ENCODE assay signal across 1 cellular context in the genomic region with DNA sequence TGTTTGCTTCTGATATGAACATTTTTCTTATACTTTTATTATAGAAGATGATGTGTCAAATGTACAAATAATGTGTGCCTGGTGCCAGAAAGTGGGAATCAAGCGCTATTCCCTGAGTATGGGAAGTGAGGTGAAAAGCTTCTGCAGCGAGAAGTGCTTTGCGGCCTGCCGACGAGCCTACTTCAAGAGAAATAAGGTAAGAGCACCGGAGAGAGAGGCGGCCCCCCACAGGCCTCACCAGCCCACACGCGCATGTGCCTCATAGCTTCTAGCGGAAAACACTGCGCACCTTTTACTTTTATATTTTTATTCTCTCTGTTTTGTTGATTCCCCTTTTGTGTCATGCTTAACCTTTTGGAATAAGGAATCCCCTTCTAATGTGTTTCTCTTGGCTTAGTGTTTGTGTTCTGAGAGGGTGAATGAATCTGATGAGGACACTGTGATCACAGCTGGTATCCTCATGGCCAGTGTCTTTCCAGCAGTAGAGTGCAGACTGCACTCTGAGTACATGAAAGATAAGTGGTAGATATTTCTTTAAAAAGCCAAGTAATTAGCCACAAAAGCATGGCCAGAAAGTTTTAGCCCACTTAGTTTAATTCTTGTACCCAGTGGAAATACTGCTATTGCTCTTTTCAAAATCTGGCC.
TF ChIP-seq lines count a peak whose summit lies in the region.

No MANE protein-coding gene starts in this region.

TF ChIP-seq in WTC11, 78 proteins besides CTCF, POLR2A, EP300 and RAD21 (continued from another document):
- TF ChIP-seq ZNF281 (CRISPR knock-in tag; IDR thresholded peaks at IDR 0.05) = no peak
- no peak for TF ChIP-seq MYBL2 (CRISPR knock-in tag; IDR thresholded peaks at IDR 0.05)
- no peak for TF ChIP-seq FOXK1 (CRISPR knock-in tag; IDR thresholded peaks at IDR 0.05)
- no peak for TF ChIP-seq FOXP1 (CRISPR knock-in tag; IDR thresholded peaks at IDR 0.05; ENCODE audit: borderline replicate concordance)
- TF ChIP-seq, protein P1, sequence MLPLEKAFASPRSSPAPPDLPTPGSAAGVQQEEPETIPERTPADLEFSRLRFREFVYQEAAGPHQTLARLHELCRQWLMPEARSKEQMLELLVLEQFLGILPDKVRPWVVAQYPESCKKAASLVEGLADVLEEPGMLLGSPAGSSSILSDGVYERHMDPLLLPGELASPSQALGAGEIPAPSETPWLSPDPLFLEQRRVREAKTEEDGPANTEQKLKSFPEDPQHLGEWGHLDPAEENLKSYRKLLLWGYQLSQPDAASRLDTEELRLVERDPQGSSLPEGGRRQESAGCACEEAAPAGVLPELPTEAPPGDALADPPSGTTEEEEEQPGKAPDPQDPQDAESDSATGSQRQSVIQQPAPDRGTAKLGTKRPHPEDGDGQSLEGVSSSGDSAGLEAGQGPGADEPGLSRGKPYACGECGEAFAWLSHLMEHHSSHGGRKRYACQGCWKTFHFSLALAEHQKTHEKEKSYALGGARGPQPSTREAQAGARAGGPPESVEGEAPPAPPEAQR (CRISPR knock-in tag; IDR thresholded peaks at IDR 0.05) = no peak
- TF ChIP-seq RELA (CRISPR knock-in tag; IDR thresholded peaks at IDR 0.05; ENCODE audit: borderline replicate concordance) = no peak
- no peak for TF ChIP-seq ZNF317 (CRISPR knock-in tag; IDR thresholded peaks at IDR 0.05; ENCODE audit: borderline replicate concordance, low read depth)
- TF ChIP-seq NFATC4 (CRISPR knock-in tag; IDR thresholded peaks at IDR 0.05) = no peak
- no peak for TF ChIP-seq NR1H2 (CRISPR knock-in tag; IDR thresholded peaks at IDR 0.05)
- no peak for TF ChIP-seq ZNF423 (CRISPR knock-in tag; IDR thresholded peaks at IDR 0.05)
- TF ChIP-seq SMAD3 (CRISPR knock-in tag; IDR thresholded peaks at IDR 0.05; ENCODE audit: borderline replicate concordance) = no peak
- TF ChIP-seq AR (CRISPR knock-in tag; IDR thresholded peaks at IDR 0.05) = no peak
- TF ChIP-seq SMAD4 (CRISPR knock-in tag; IDR thresholded peaks at IDR 0.05) = no peak
- TF ChIP-seq, protein P2, sequence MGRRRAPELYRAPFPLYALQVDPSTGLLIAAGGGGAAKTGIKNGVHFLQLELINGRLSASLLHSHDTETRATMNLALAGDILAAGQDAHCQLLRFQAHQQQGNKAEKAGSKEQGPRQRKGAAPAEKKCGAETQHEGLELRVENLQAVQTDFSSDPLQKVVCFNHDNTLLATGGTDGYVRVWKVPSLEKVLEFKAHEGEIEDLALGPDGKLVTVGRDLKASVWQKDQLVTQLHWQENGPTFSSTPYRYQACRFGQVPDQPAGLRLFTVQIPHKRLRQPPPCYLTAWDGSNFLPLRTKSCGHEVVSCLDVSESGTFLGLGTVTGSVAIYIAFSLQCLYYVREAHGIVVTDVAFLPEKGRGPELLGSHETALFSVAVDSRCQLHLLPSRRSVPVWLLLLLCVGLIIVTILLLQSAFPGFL (CRISPR knock-in tag; IDR thresholded peaks at IDR 0.05; ENCODE audit: borderline replicate concordance) = no peak
- no peak for TF ChIP-seq TCF7 (CRISPR knock-in tag; IDR thresholded peaks at IDR 0.05; ENCODE audit: low read depth)
- TF ChIP-seq, protein P3, sequence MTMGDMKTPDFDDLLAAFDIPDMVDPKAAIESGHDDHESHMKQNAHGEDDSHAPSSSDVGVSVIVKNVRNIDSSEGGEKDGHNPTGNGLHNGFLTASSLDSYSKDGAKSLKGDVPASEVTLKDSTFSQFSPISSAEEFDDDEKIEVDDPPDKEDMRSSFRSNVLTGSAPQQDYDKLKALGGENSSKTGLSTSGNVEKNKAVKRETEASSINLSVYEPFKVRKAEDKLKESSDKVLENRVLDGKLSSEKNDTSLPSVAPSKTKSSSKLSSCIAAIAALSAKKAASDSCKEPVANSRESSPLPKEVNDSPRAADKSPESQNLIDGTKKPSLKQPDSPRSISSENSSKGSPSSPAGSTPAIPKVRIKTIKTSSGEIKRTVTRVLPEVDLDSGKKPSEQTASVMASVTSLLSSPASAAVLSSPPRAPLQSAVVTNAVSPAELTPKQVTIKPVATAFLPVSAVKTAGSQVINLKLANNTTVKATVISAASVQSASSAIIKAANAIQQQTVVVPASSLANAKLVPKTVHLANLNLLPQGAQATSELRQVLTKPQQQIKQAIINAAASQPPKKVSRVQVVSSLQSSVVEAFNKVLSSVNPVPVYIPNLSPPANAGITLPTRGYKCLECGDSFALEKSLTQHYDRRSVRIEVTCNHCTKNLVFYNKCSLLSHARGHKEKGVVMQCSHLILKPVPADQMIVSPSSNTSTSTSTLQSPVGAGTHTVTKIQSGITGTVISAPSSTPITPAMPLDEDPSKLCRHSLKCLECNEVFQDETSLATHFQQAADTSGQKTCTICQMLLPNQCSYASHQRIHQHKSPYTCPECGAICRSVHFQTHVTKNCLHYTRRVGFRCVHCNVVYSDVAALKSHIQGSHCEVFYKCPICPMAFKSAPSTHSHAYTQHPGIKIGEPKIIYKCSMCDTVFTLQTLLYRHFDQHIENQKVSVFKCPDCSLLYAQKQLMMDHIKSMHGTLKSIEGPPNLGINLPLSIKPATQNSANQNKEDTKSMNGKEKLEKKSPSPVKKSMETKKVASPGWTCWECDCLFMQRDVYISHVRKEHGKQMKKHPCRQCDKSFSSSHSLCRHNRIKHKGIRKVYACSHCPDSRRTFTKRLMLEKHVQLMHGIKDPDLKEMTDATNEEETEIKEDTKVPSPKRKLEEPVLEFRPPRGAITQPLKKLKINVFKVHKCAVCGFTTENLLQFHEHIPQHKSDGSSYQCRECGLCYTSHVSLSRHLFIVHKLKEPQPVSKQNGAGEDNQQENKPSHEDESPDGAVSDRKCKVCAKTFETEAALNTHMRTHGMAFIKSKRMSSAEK (CRISPR knock-in tag; IDR thresholded peaks at IDR 0.05; ENCODE audit: borderline replicate concordance) = no peak
